ENCODE assay signal across 3 cellular contexts in genomic region chr10:110327262-110327914, GRCh38.
TF ChIP-seq lines count a peak whose summit lies in the region.

No MANE protein-coding gene starts in this region.

TF ChIP-seq in SK-N-SH, 30 proteins besides CTCF, POLR2A, EP300 and RAD21:
- no peak for TF ChIP-seq IRF3 (IDR thresholded peaks at IDR 0.05; ENCODE audit: low read depth, low read length)
- TF ChIP-seq NFIC (IDR thresholded peaks at IDR 0.05; ENCODE audit: borderline replicate concordance), result 0 out of 2 replicates have a peak, but pooled peaks have one; percentile 6
TF ChIP-seq in SK-N-SH: peak in this region for 1.

TF ChIP-seq in SK-N-SH treated with all-trans-retinoic acid at 6 μM for 48 hours, 23 proteins besides CTCF, POLR2A, EP300 and RAD21:
- TF ChIP-seq PPARA (CRISPR knock-in tag; IDR thresholded peaks at IDR 0.05; ENCODE audit: borderline replicate concordance), result no peak
- no peak for TF ChIP-seq GLIS3 (CRISPR knock-in tag; IDR thresholded peaks at IDR 0.05)
- TF ChIP-seq ESRRG (CRISPR knock-in tag; IDR thresholded peaks at IDR 0.05), result no peak
- TF ChIP-seq CREB5 (CRISPR knock-in tag; IDR thresholded peaks at IDR 0.05; ENCODE audit: low read depth), result no peak
- TF ChIP-seq TCF4 (CRISPR knock-in tag; IDR thresholded peaks at IDR 0.05; ENCODE audit: borderline replicate concordance), result no peak
- no peak for TF ChIP-seq OSR1 (CRISPR knock-in tag; IDR thresholded peaks at IDR 0.05)
- TF ChIP-seq TSHZ2 (CRISPR knock-in tag; IDR thresholded peaks at IDR 0.05), result no peak
- TF ChIP-seq ZC3H10 (CRISPR knock-in tag; IDR thresholded peaks at IDR 0.05), result no peak
- TF ChIP-seq ISL1 (CRISPR knock-in tag; IDR thresholded peaks at IDR 0.05), result no peak
- TF ChIP-seq ZFP30 (CRISPR knock-in tag; IDR thresholded peaks at IDR 0.05), result no peak
- TF ChIP-seq RARB (CRISPR knock-in tag; IDR thresholded peaks at IDR 0.05), result no peak
- no peak for TF ChIP-seq ZNF8 (CRISPR knock-in tag; IDR thresholded peaks at IDR 0.05)
- TF ChIP-seq ZFP3 (CRISPR knock-in tag; IDR thresholded peaks at IDR 0.05), result no peak
- TF ChIP-seq BACH2 (CRISPR knock-in tag; IDR thresholded peaks at IDR 0.05; ENCODE audit: borderline replicate concordance), result no peak
- no peak for TF ChIP-seq CSRNP3 (CRISPR knock-in tag; IDR thresholded peaks at IDR 0.05)
- TF ChIP-seq CSDC2 (CRISPR knock-in tag; IDR thresholded peaks at IDR 0.05), result no peak
- no peak for TF ChIP-seq ZNF70 (CRISPR knock-in tag; IDR thresholded peaks at IDR 0.05)
- no peak for TF ChIP-seq ARNTL (CRISPR knock-in tag; IDR thresholded peaks at IDR 0.05; ENCODE audit: borderline replicate concordance, low read depth)

TF ChIP-seq in GM23338, 12 proteins besides CTCF, POLR2A, EP300 and RAD21:
- TF ChIP-seq ZNF462 (CRISPR knock-in tag; IDR thresholded peaks at IDR 0.05) (no peak), REST (IDR thresholded peaks at IDR 0.05; ENCODE audit: unreplicated experiment) (no peak), ZNF114 (CRISPR knock-in tag; IDR thresholded peaks at IDR 0.05) (no peak), CREB1 (CRISPR knock-in tag; IDR thresholded peaks at IDR 0.05; ENCODE audit: low read depth) (no peak), STAT1 (IDR thresholded peaks at IDR 0.05; ENCODE audit: unreplicated experiment) (no peak), NANOG (IDR thresholded peaks at IDR 0.05; ENCODE audit: borderline replicate concordance) (no peak), EZH2phosphoT487 (IDR thresholded peaks at IDR 0.05; ENCODE audit: unreplicated experiment) (no peak), JUNB (IDR thresholded peaks at IDR 0.05; ENCODE audit: unreplicated experiment) (no peak), POLR2AphosphoS5 (IDR thresholded peaks at IDR 0.05; ENCODE audit: low read depth) (no peak), ETS1 (IDR thresholded peaks at IDR 0.05) (no peak), ZNF331 (CRISPR knock-in tag; IDR thresholded peaks at IDR 0.05; ENCODE audit: low read depth) (no peak), EZH2 (IDR thresholded peaks at IDR 0.05; ENCODE audit: low read depth, unreplicated experiment) (no peak)
TF ChIP-seq in GM23338: peak in this region for 0.
